In genomic region chr13:98523455-98524102, GRCh38 we compare ENCODE assay signal across 12 cellular contexts. TPM values are rescaled to one million over a fixed set of nuclear protein-coding genes. Genes with fewer than 3 reads are reported as not detected.
A peak's percentile ranks its signal among the peaks of the same experiment; 100 is the strongest.
DNase-seq lines count a peak whose midpoint lies in the region; ATAC-seq and TF ChIP-seq lines count a peak whose summit lies in the region.
"Had no signal": no experiment of that assay in that cellular context is flagged by ENCODE, and none has a peak within 500 bp of the region (broad histone marks: within the 10 kb centered on the region; RNA-seq: fewer than 3 reads in every experiment).

No MANE protein-coding gene starts in this region.

- H3F3A ChIP-seq in PC-3 (ENCODE audit: low read length, unreplicated experiment): no peaks in the 10 kb centered on the region

- H3K9me3 Mint-ChIP-seq in CD4-positive, alpha-beta memory T cell: no peaks in the 10 kb centered on the region
- no peaks in the 10 kb centered on the region for H3K9me3 Mint-ChIP-seq in activated T-helper 2 cell treated with anti-CD3 and anti-CD28 coated beads, Interferon-gamma antibody, Interleukin-2, Interleukin-4, amounts not matched to agents 10 μg/mL and 5 μg/mL and 100 μg/mL, durations not matched to agents 14 hours and 24 hours and 36 hours

- no TSS peak for BruUV-seq in PC-3 (replicated peaks; lab: Mats Ljungman, UMichigan)

- H4K20me1 ChIP-seq in osteoblast (ENCODE audit: insufficient read depth, low read length) (peaks cover 84% of the 10 kb centered on the region), PC-3 (ENCODE audit: low read length) (peaks cover 25% of the 10 kb centered on the region; the same call in 1 of the 2 replicates)

- H3K9ac ChIP-seq in PC-3 (ENCODE audit: low read length): no peak overlapping the region
- H3K9ac ChIP-seq: GM23248 had no signal

- H3K79me2 ChIP-seq in osteoblast (ENCODE audit: insufficient read depth, low read length) (peaks cover 100% of the 10 kb centered on the region), PC-3 (ENCODE audit: low read length) (peaks cover 97% of the 10 kb centered on the region)

- ATAC-seq in GM19035 (IDR thresholded peaks at IDR 0.05; ENCODE audit: unreplicated experiment) (peak; percentile 59), HG02973 (IDR thresholded peaks at IDR 0.05; ENCODE audit: unreplicated experiment) (peak; percentile 54), foreskin keratinocyte (no peak), PC-3 (no peak)
- ATAC-seq: lower lobe of right lung had no signal

- intact Hi-C loops in CD4-positive, alpha-beta memory T cell (cut with micrococcal nuclease): no loop called here
- intact Hi-C loops in activated T-helper 2 cell treated with anti-CD3 and anti-CD28 coated beads, Interferon-gamma antibody, Interleukin-2, Interleukin-4, amounts not matched to agents 10 μg/mL and 5 μg/mL and 100 μg/mL, durations not matched to agents 14 hours and 24 hours and 36 hours (cut with micrococcal nuclease): no loop called here
- intact Hi-C loops in PC-3 (cut with micrococcal nuclease): no loop called here

- no peak for DNase-seq in CD4-positive, alpha-beta memory T cell
- DNase-seq in activated T-helper 2 cell treated with anti-CD3 and anti-CD28 coated beads, Interferon-gamma antibody, Interleukin-2, Interleukin-4, amounts not matched to agents 10 μg/mL and 5 μg/mL and 100 μg/mL, durations not matched to agents 14 hours and 24 hours and 36 hours (ENCODE audit: low spot score): no peak
- DNase-seq in foreskin keratinocyte (no peak), osteoblast (ENCODE audit: insufficient read length, low spot score, missing footprints) (no peak), PC-3 (no peak), NCI-H187 treated with DMSO at 0.1 percent for 48 hours (lab: John Stamatoyannopoulos, UW) (no peak)
- DNase-seq: GM23248, lower lobe of right lung, NCI-H1092 treated with DMSO at 0.1 percent for 48 hours, Right ventricle myocardium superior had no signal

- no peak overlapping the region for H3K4me2 ChIP-seq in osteoblast (ENCODE audit: insufficient read depth, low read length)
- H3K4me2 ChIP-seq in PC-3 (ENCODE audit: low read length): no peak overlapping the region

- CTCF ChIA-PET in CD4-positive, alpha-beta memory T cell (lab: Charles Lee; ENCODE audit: partially characterized antibody): interaction anchor here (0.9 kb wide), 1 partner anchor 16 kb away, joined by 3 read pairs; no protein-coding TSS in a partner anchor
- CTCF ChIA-PET in PC-3 (lab: Charles Lee): no interaction called here

- peaks cover 0 to 12% of the 10 kb centered on the region in 2 donors for H3K36me3 Mint-ChIP-seq in CD4-positive, alpha-beta memory T cell
- H3K36me3 Mint-ChIP-seq in activated T-helper 2 cell treated with anti-CD3 and anti-CD28 coated beads, Interferon-gamma antibody, Interleukin-2, Interleukin-4, amounts not matched to agents 10 μg/mL and 5 μg/mL and 100 μg/mL, durations not matched to agents 14 hours and 24 hours and 36 hours (ENCODE audit: low read depth): peaks cover 16% of the 10 kb centered on the region

- no peaks in the 10 kb centered on the region for H3K9me3 ChIP-seq in CD4-positive, alpha-beta memory T cell (ENCODE audit: control insufficient read depth in 1 of 2, low read length in 2 of 2)
- H3K9me3 ChIP-seq in osteoblast (ENCODE audit: low read depth, low read length): no peaks in the 10 kb centered on the region
- no peaks in the 10 kb centered on the region for H3K9me3 ChIP-seq in PC-3 (ENCODE audit: low read length)
- H3K9me3 ChIP-seq: lower lobe of right lung had no signal

- peak overlapping the region; percentile 28 to 78 (median 67) for H3K4me3 Mint-ChIP-seq in CD4-positive, alpha-beta memory T cell
- no peak overlapping the region for H3K4me3 Mint-ChIP-seq in activated T-helper 2 cell treated with anti-CD3 and anti-CD28 coated beads, Interferon-gamma antibody, Interleukin-2, Interleukin-4, amounts not matched to agents 10 μg/mL and 5 μg/mL and 100 μg/mL, durations not matched to agents 14 hours and 24 hours and 36 hours (ENCODE audit: low read depth)

- no peak overlapping the region for H3K4me3 ChIP-seq in CD4-positive, alpha-beta memory T cell (ENCODE audit: low read length in 2 of 2)
- H3K4me3 ChIP-seq in osteoblast (ENCODE audit: insufficient read depth, low read length) (no peak overlapping the region), PC-3 (ENCODE audit: low read length) (no peak overlapping the region)
- H3K4me3 ChIP-seq: GM23248, lower lobe of right lung had no signal

- no peaks in the 10 kb centered on the region for H3K9me2 ChIP-seq in PC-3 (replicated peaks; ENCODE audit: low read length)

- no peak for TF ChIP-seq CTCF in foreskin keratinocyte (conservative IDR thresholded peaks at IDR 0.05)
- TF ChIP-seq CTCF in osteoblast (IDR thresholded peaks at IDR 0.05; ENCODE audit: extremely low read depth, low read depth, low read length): no peak
- no peak for TF ChIP-seq CTCF in PC-3 (conservative IDR thresholded peaks at IDR 0.05; ENCODE audit: low read depth, low read length)

- peak overlapping the region; percentile 47 for H3K27ac ChIP-seq in CD4-positive, alpha-beta memory T cell (ENCODE audit: low read depth, low read length)
- H3K27ac ChIP-seq in foreskin keratinocyte (no peak overlapping the region), osteoblast (ENCODE audit: low read depth, low read length) (no peak overlapping the region), PC-3 (ENCODE audit: low read length) (no peak overlapping the region)
- H3K27ac ChIP-seq: GM23248, lower lobe of right lung had no signal

- H3K27me3 Mint-ChIP-seq in CD4-positive, alpha-beta memory T cell: no peaks in the 10 kb centered on the region
- H3K27me3 Mint-ChIP-seq in activated T-helper 2 cell treated with anti-CD3 and anti-CD28 coated beads, Interferon-gamma antibody, Interleukin-2, Interleukin-4, amounts not matched to agents 10 μg/mL and 5 μg/mL and 100 μg/mL, durations not matched to agents 14 hours and 24 hours and 36 hours (ENCODE audit: low read depth): no peaks in the 10 kb centered on the region

- H2AFZ ChIP-seq in osteoblast (ENCODE audit: low read length): no peak overlapping the region
- no peak overlapping the region for H2AFZ ChIP-seq in PC-3 (ENCODE audit: low read length)
- H2AFZ ChIP-seq: GM23248 had no signal

- H3K27me3 ChIP-seq in CD4-positive, alpha-beta memory T cell (ENCODE audit: insufficient read depth, low read length): no peaks in the 10 kb centered on the region
- H3K27me3 ChIP-seq in foreskin keratinocyte (no peaks in the 10 kb centered on the region), osteoblast (ENCODE audit: insufficient read depth, low read length) (no peaks in the 10 kb centered on the region), PC-3 (ENCODE audit: low read length) (no peaks in the 10 kb centered on the region)

- POLR2A ChIA-PET in CD4-positive, alpha-beta memory T cell (lab: Charles Lee; ENCODE audit: partially characterized antibody): interaction anchor here (1.0 to 1.8 kb wide), 3 partner anchors 9 to 44 kb away, joined by 3 to 6 read pairs (median 3); no protein-coding TSS in a partner anchor
- POLR2A ChIA-PET in PC-3 (lab: Charles Lee; ENCODE audit: unreplicated experiment): no interaction called here

- H3K36me3 ChIP-seq in CD4-positive, alpha-beta memory T cell (ENCODE audit: insufficient read depth, low read length): no peaks in the 10 kb centered on the region
- H3K36me3 ChIP-seq in osteoblast (ENCODE audit: insufficient read depth, low read length) (peaks cover 1% of the 10 kb centered on the region), PC-3 (ENCODE audit: low read depth, low read length) (peaks cover under 1% of the 10 kb centered on the region; the same call in 1 of the 2 replicates)

- H3K27ac Mint-ChIP-seq in CD4-positive, alpha-beta memory T cell: peak overlapping the region; percentile 85 to 96 (median 94)
- H3K27ac Mint-ChIP-seq in activated T-helper 2 cell treated with anti-CD3 and anti-CD28 coated beads, Interferon-gamma antibody, Interleukin-2, Interleukin-4, amounts not matched to agents 10 μg/mL and 5 μg/mL and 100 μg/mL, durations not matched to agents 14 hours and 24 hours and 36 hours: peak overlapping the region; percentile 47

- H3K4me1 Mint-ChIP-seq in CD4-positive, alpha-beta memory T cell: peaks cover 74 to 97% (median 86%) of the 10 kb centered on the region in 4 donors
- peaks cover 66% of the 10 kb centered on the region for H3K4me1 Mint-ChIP-seq in activated T-helper 2 cell treated with anti-CD3 and anti-CD28 coated beads, Interferon-gamma antibody, Interleukin-2, Interleukin-4, amounts not matched to agents 10 μg/mL and 5 μg/mL and 100 μg/mL, durations not matched to agents 14 hours and 24 hours and 36 hours (ENCODE audit: low read depth)

- peaks cover 100% of the 10 kb centered on the region for H3K4me1 ChIP-seq in CD4-positive, alpha-beta memory T cell (ENCODE audit: insufficient read depth, low read length)
- H3K4me1 ChIP-seq in foreskin keratinocyte (no peaks in the 10 kb centered on the region), osteoblast (ENCODE audit: insufficient read depth, low read length) (peaks cover 8% of the 10 kb centered on the region), PC-3 (ENCODE audit: insufficient read depth, low read length) (no peaks in the 10 kb centered on the region)

RNA-seq across cellular contexts. Expression of gene STK24, which starts 53.3 kb away (rescaled TPM):
- total RNA-seq in CD4-positive, alpha-beta memory T cell: 100 to 1,000 TPM; 146 to 147 TPM
- polyA plus RNA-seq in CD4-positive, alpha-beta memory T cell: 10 to 100 TPM; 24.2 to 89.4 TPM
- 119 and 127 TPM in 2 replicates for total RNA-seq in activated T-helper 2 cell treated with anti-CD3 and anti-CD28 coated beads, Interferon-gamma antibody, Interleukin-2, Interleukin-4, amounts not matched to agents 10 μg/mL and 5 μg/mL and 100 μg/mL, durations not matched to agents 14 hours and 24 hours and 36 hours
- total RNA-seq in foreskin keratinocyte (123 and 130 TPM in 2 replicates), osteoblast (82.2 and 83.4 TPM in 2 replicates), PC-3 (2014; rRNA removed) (52.4 and 57.0 TPM in 2 replicates)
- 93.2 and 103 TPM in 2 replicates for polyA plus RNA-seq in foreskin keratinocyte

Comparison
In these comparisons a context has a peak if more than half of its experiments do, and no peak if none do; other contexts are left out.
1. ATAC-seq: peak in GM19035 (single experiment) and HG02973 (single experiment); none in foreskin keratinocyte (single experiment) and PC-3 (single experiment).